In the genomic region with DNA sequence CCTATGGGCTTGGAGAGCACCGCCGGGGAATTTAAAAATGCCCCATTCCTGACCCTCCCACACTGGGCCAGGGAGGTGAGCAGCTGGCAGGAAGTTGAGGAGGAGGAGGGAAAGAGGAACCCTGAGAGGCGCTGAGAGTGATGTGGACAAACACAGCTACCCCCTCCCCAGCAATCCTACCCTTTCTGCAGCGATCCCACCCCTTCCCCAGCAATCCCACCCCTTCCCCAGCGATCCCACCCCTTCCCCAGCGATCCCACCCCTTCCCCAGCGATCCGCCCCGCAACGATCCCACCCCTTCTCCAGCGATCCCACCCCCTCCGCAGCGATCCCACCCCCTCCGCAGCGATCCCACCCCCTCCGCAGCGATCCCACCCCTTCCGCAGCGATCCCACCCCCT, we compare ENCODE assay signal across 19 cellular contexts.
"Had no signal": no experiment of that assay in that cellular context is flagged by ENCODE, and none has a peak within 500 bp of the region (broad histone marks: within the 10 kb centered on the region; RNA-seq: fewer than 3 reads in every experiment).

No MANE protein-coding gene starts in this region.

- H3K9me3 Mint-ChIP-seq: activated naive CD8-positive, alpha-beta T cell treated with anti-CD3 and anti-CD28 coated beads for 36 hours; stimulated activated memory B cell treated with anti-CD40 and anti-IgM and Interleukin-4, amounts not matched to agents 10 μg/mL and 1 μg/mL and 100 μg/mL, for 72 hours had no signal

- H3K4me1 ChIP-seq: upper lobe of right lung had no signal

- H3K27ac Mint-ChIP-seq: activated naive CD8-positive, alpha-beta T cell treated with anti-CD3 and anti-CD28 coated beads for 36 hours; nephron progenitor cell; stimulated activated memory B cell treated with anti-CD40 and anti-IgM and Interleukin-4, amounts not matched to agents 10 μg/mL and 1 μg/mL and 100 μg/mL, for 72 hours had no signal

- H3K9me3 ChIP-seq: gastroesophageal sphincter, heart right ventricle, spleen, upper lobe of right lung had no signal

- DNase-seq: activated CD4-positive, alpha-beta T cell treated with anti-CD3 and anti-CD28 coated beads for 1 hour; activated CD4-positive, alpha-beta T cell treated with anti-CD3 and anti-CD28 coated beads, Interleukin-2, amount 50 U/mL, for 48 hours; activated naive CD8-positive, alpha-beta T cell treated with anti-CD3 and anti-CD28 coated beads for 36 hours; amniotic stem cell; heart right ventricle; left colon; midbrain; nephron progenitor cell; nucleus accumbens; retina; stimulated activated CD4-positive, alpha-beta T cell treated with anti-CD3 and anti-CD28 coated beads, Interleukin-4, amount 100 ng/mL, for 4 hours; T-helper 2 cell; upper lobe of right lung; WERI-Rb-1 had no signal

- H3K27me3 ChIP-seq: cardiac muscle cell, upper lobe of right lung had no signal

- H3K4me3 ChIP-seq: cardiac muscle cell, gastroesophageal sphincter, heart right ventricle, spleen, upper lobe of right lung had no signal

- ATAC-seq: esophagus mucosa; gastroesophageal sphincter; heart right ventricle; left colon; stimulated activated memory B cell treated with anti-CD40 and anti-IgM and Interleukin-4, amounts not matched to agents 10 μg/mL and 1 μg/mL and 100 μg/mL, for 72 hours; upper lobe of right lung had no signal

- H3K36me3 ChIP-seq: cardiac muscle cell, gastroesophageal sphincter, heart right ventricle, spleen, upper lobe of right lung, WERI-Rb-1 had no signal

- H3K36me3 Mint-ChIP-seq: activated naive CD8-positive, alpha-beta T cell treated with anti-CD3 and anti-CD28 coated beads for 36 hours; stimulated activated memory B cell treated with anti-CD40 and anti-IgM and Interleukin-4, amounts not matched to agents 10 μg/mL and 1 μg/mL and 100 μg/mL, for 72 hours had no signal

- H3K4me3 Mint-ChIP-seq: activated naive CD8-positive, alpha-beta T cell treated with anti-CD3 and anti-CD28 coated beads for 36 hours; nephron progenitor cell; stimulated activated memory B cell treated with anti-CD40 and anti-IgM and Interleukin-4, amounts not matched to agents 10 μg/mL and 1 μg/mL and 100 μg/mL, for 72 hours had no signal

- H3K27ac ChIP-seq: cardiac muscle cell, gastroesophageal sphincter, heart right ventricle, spleen, upper lobe of right lung, WERI-Rb-1 had no signal

- H3K4me1 Mint-ChIP-seq: activated naive CD8-positive, alpha-beta T cell treated with anti-CD3 and anti-CD28 coated beads for 36 hours; nephron progenitor cell; stimulated activated memory B cell treated with anti-CD40 and anti-IgM and Interleukin-4, amounts not matched to agents 10 μg/mL and 1 μg/mL and 100 μg/mL, for 72 hours had no signal
